In the genomic region with DNA sequence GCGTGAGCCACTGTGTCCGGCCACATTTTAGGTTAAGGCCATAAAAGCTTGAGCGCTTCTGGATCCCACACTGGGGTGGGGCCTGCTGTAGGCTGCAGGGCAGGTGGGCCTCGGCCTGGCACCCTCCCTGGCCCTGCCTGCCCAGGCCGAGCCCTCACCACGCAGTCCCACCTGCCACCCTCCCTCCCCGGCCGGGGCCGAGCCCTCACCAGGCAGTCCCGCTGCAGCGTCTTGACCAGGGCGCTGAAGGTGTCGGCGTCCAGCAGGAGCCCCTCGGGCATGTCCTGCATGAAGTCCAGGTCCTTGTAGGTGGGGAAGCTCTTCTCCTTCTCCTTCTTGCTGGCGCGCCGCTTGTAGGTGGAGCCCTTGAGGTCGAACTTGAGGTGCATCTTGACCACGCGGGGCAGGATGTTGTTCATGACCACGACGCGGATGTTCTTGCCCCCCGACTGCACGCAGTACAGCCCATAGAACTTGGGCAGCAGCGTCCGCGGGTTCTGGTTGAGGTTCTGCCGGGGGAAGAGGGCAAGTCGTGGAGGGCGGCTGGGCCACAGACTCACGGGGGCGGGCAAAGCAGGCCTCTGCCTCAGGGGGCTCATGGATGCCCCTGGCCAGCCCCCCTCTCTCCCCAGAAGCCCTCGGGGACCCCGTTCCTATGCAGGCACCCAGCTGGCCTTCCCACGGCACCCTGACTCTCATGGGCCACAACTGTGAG, we compare ENCODE assay signal across 1 cellular context.
A peak's percentile ranks its signal among the peaks of the same experiment; 100 is the strongest.
TF ChIP-seq lines count a peak whose summit lies in the region.

No MANE protein-coding gene starts in this region.

TF ChIP-seq in HepG2, 621 proteins besides CTCF, POLR2A, EP300 and RAD21:
- TF ChIP-seq ARNT2 (CRISPR knock-in tag; IDR thresholded peaks at IDR 0.05; ENCODE audit: low read depth) = no peak
- no peak for TF ChIP-seq RFX1 (IDR thresholded peaks at IDR 0.05)
- TF ChIP-seq PRMT3 (CRISPR knock-in tag; IDR thresholded peaks at IDR 0.05; ENCODE audit: borderline replicate concordance, low read depth) = no peak
- peak; percentile 34 for TF ChIP-seq AGO2 (optimal IDR thresholded peaks at IDR 0.05; ENCODE audit: low read depth, low read length)
- no peak for TF ChIP-seq RBM22 (optimal IDR thresholded peaks at IDR 0.05; ENCODE audit: low read length)
- TF ChIP-seq ZNF276 (CRISPR knock-in tag; IDR thresholded peaks at IDR 0.05; ENCODE audit: low read depth) = no peak
TF ChIP-seq in HepG2: peak in this region for 1.
